ENCODE assay signal across 1 cellular context in genomic region chr4:41364871-41365270, GRCh38.
TF ChIP-seq lines count a peak whose summit lies in the region.

No MANE protein-coding gene starts in this region.

TF ChIP-seq in GM23338, 12 proteins besides CTCF, POLR2A, EP300 and RAD21 (continued from another document):
- TF ChIP-seq ZNF462 (CRISPR knock-in tag; IDR thresholded peaks at IDR 0.05) (no peak), ZNF114 (CRISPR knock-in tag; IDR thresholded peaks at IDR 0.05) (no peak), REST (IDR thresholded peaks at IDR 0.05; ENCODE audit: unreplicated experiment) (no peak), CREB1 (CRISPR knock-in tag; IDR thresholded peaks at IDR 0.05; ENCODE audit: low read depth) (no peak), STAT1 (IDR thresholded peaks at IDR 0.05; ENCODE audit: unreplicated experiment) (no peak), EZH2 (IDR thresholded peaks at IDR 0.05; ENCODE audit: low read depth, unreplicated experiment) (no peak)
